8 cellular contexts compared by ENCODE assay signal in the genomic region with DNA sequence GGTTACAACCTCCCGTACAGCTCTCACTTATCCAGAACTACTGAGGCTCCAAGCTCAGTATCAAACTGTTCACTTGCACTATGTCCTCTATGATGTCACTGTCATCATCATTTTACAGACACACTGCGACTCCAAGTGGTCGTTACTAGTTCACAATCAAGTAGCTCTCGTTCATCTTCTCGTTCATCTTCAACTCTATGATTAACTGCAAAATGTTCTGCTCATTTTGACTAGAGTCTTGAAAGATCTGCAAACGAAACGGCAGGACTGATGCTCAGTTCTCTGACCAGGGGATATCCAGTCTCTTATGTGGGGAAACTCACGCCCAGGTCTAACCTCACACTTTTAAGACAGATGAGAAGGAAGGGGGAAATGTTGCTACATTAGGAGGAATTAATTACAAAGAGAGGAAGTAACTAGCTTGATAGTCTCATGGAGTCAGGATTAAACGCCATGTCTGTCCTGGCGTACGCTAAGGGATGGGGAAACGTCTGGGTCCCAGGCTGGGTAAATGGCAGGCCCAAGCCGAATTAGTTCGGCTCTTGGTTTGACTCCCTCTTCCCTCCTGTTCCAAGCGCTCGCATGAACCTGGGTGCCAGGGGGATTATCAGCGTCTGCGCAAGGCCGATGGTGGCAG. TPM values are rescaled to one million over a fixed set of nuclear protein-coding genes. Genes with fewer than 3 reads are reported as not detected.
DNase-seq lines count a peak whose midpoint lies in the region; ATAC-seq and TF ChIP-seq lines count a peak whose summit lies in the region.

No MANE protein-coding gene starts in this region.

- H3K4me1 Mint-ChIP-seq in CD4-positive, alpha-beta memory T cell: peaks cover 19 to 53% (median 31%) of the 10 kb centered on the region in 4 donors
- H3K4me1 Mint-ChIP-seq in activated B cell treated with CpG ODN at 0.5 μM for 24 hours: peaks cover 37% of the 10 kb centered on the region

- H3K4me1 ChIP-seq in CD4-positive, alpha-beta memory T cell (ENCODE audit: insufficient read depth, low read length): peaks cover 27% of the 10 kb centered on the region
- peaks cover 22% of the 10 kb centered on the region for H3K4me1 ChIP-seq in psoas muscle

- H3K9me3 Mint-ChIP-seq in CD4-positive, alpha-beta memory T cell: peaks cover 0 to 3% (median 0%) of the 10 kb centered on the region in 8 donors
- no peaks in the 10 kb centered on the region for H3K9me3 Mint-ChIP-seq in activated B cell treated with CpG ODN at 0.5 μM for 24 hours

- POLR2A ChIA-PET in CD4-positive, alpha-beta memory T cell (lab: Charles Lee; ENCODE audit: partially characterized antibody): interaction anchor here (0.6 to 3.8 kb wide), 15 partner anchors 16 to 529 kb away, joined by 3 to 27 read pairs (median 6); partner anchors contain the start of genes POLR1B, SLC20A1, TMEM87B and ZC3H8
- POLR2A ChIA-PET in activated B cell treated with CpG ODN at 0.5 μM for 24 hours (lab: Charles Lee): interaction anchor here (0.5 to 3.5 kb wide), 6 partner anchors 18 to 978 kb away, joined by 3 to 16 read pairs (median 6); partner anchors contain the start of gene SLC20A1

- CTCF ChIA-PET in CD4-positive, alpha-beta memory T cell (lab: Charles Lee; ENCODE audit: partially characterized antibody): interaction anchor here (0.9 to 3.5 kb wide), 12 partner anchors 17 to 533 kb away, joined by 3 to 27 read pairs (median 4); partner anchors contain the start of gene ZC3H8
- CTCF ChIA-PET in activated B cell treated with CpG ODN at 0.5 μM for 24 hours (lab: Charles Lee): interaction anchor here (1.0 to 2.1 kb wide), 3 partner anchors 17 to 143 kb away, joined by 5 to 8 read pairs (median 6); no protein-coding TSS in a partner anchor

- H3K36me3 ChIP-seq in CD4-positive, alpha-beta memory T cell (ENCODE audit: insufficient read depth, low read length): peaks cover 12% of the 10 kb centered on the region
- peaks cover 3 to 16% of the 10 kb centered on the region in 2 donors for H3K36me3 ChIP-seq in psoas muscle (ENCODE audit: insufficient read depth in 1 of 2, low read depth in 1 of 2)

- peak overlapping the region; percentile 94 to 99 (median 98) for H3K27ac Mint-ChIP-seq in CD4-positive, alpha-beta memory T cell
- peak overlapping the region; percentile 96 for H3K27ac Mint-ChIP-seq in activated B cell treated with CpG ODN at 0.5 μM for 24 hours

- no peaks in the 10 kb centered on the region for H3K9me3 ChIP-seq in CD4-positive, alpha-beta memory T cell (ENCODE audit: control insufficient read depth in 1 of 2, low read length in 2 of 2)
- no peaks in the 10 kb centered on the region for H3K9me3 ChIP-seq in psoas muscle

- H3K4me3 ChIP-seq in CD4-positive, alpha-beta memory T cell (ENCODE audit: low read length in 2 of 2): peak overlapping the region; percentile 37 to 88
- H3K4me3 ChIP-seq in psoas muscle: peak overlapping the region; percentile 88

- peaks cover 13 to 26% of the 10 kb centered on the region in 2 donors for H3K36me3 Mint-ChIP-seq in CD4-positive, alpha-beta memory T cell
- peaks cover 26% of the 10 kb centered on the region for H3K36me3 Mint-ChIP-seq in activated B cell treated with CpG ODN at 0.5 μM for 24 hours (ENCODE audit: low read depth)

- peak overlapping the region; percentile 79 for H3K27ac ChIP-seq in CD4-positive, alpha-beta memory T cell (ENCODE audit: low read depth, low read length)
- peak overlapping the region; percentile 92 for H3K27ac ChIP-seq in psoas muscle

- peak overlapping the region; percentile 95 to 98 (median 96) for H3K4me3 Mint-ChIP-seq in CD4-positive, alpha-beta memory T cell
- H3K4me3 Mint-ChIP-seq in activated B cell treated with CpG ODN at 0.5 μM for 24 hours: peak overlapping the region; percentile 96

- ATAC-seq in activated B cell treated with CpG ODN at 0.5 μM for 24 hours (ENCODE audit: low read depth) (no peak), psoas muscle (peak in 1 of 4 donors; percentile 4), HG02981 (IDR thresholded peaks at IDR 0.05; ENCODE audit: unreplicated experiment) (no peak), GM19351 (IDR thresholded peaks at IDR 0.05; ENCODE audit: unreplicated experiment) (no peak)

- peak in 4 of 5 donors; percentile 1 to 25 (median 16) for DNase-seq in CD4-positive, alpha-beta memory T cell
- DNase-seq in LHCN-M2 (ENCODE audit: low read depth) (peak; percentile 54), activated B cell treated with CpG ODN at 0.5 μM for 24 hours (no peak), globus pallidus (ENCODE audit: low spot score) (peak; percentile 35), psoas muscle (no peak), DMS53 treated with DMSO at 0.1 percent for 48 hours (lab: John Stamatoyannopoulos, UW; ENCODE audit: unreplicated experiment) (no peak)

- no peaks in the 10 kb centered on the region for H3K27me3 ChIP-seq in CD4-positive, alpha-beta memory T cell (ENCODE audit: insufficient read depth, low read length)
- H3K27me3 ChIP-seq in psoas muscle (ENCODE audit: insufficient read depth in 3 of 3, low read length in 2 of 3): no peaks in the 10 kb centered on the region

- 34 to 39% (median 38%) methylated on average over 19 of the region's 19 CpGs for WGBS in psoas muscle, 3 donors

- intact Hi-C loops in CD4-positive, alpha-beta memory T cell (cut with micrococcal nuclease): loop anchor here (1.0 to 5.0 kb wide), 7 partner anchors 41 to 528 kb away; partner anchors contain the start of genes CKAP2L, POLR1B, SLC20A1 and TMEM87B
- intact Hi-C loops in activated B cell treated with CpG ODN at 0.5 μM for 24 hours (cut with micrococcal nuclease) (loop anchor here (5.0 to 10.0 kb wide), 5 partner anchors 64 to 699 kb away; partner anchors contain the start of genes ANAPC1, SLC20A1, ZC3H6 and ZC3H8), psoas muscle (cut with DNase I) (loop anchor here (5.0 to 10.0 kb wide), 4 partner anchors 41 to 329 kb away; partner anchors contain the start of genes POLR1B (in 1 of the 2), TTL (in 1 of the 2), ZC3H6 (in 1 of the 2) and ZC3H8 (in 1 of the 2))

- H3K27me3 Mint-ChIP-seq in CD4-positive, alpha-beta memory T cell: no peaks in the 10 kb centered on the region
- H3K27me3 Mint-ChIP-seq in activated B cell treated with CpG ODN at 0.5 μM for 24 hours: no peaks in the 10 kb centered on the region

- no peak for TF ChIP-seq CTCF in activated B cell treated with CpG ODN at 0.5 μM for 24 hours (IDR thresholded peaks at IDR 0.05)
- no peak for TF ChIP-seq CTCF in psoas muscle (IDR thresholded peaks at IDR 0.05)

RNA-seq across cellular contexts. Expression of gene CHCHD5, which starts 0.8 kb away (rescaled TPM):
- 10 to 100 TPM; 23.3 to 24.9 TPM for total RNA-seq in CD4-positive, alpha-beta memory T cell
- polyA plus RNA-seq in CD4-positive, alpha-beta memory T cell: 10 to 100 TPM; 40.2 to 71.1 TPM
- 22.4 and 32.6 TPM in 2 replicates for total RNA-seq in LHCN-M2 (2014; rRNA removed)
- 94.1 TPM for polyA plus RNA-seq in LHCN-M2 (2012)
- total RNA-seq in activated B cell treated with CpG ODN at 0.5 μM for 24 hours: 26.0 and 28.4 TPM in 2 replicates
- total RNA-seq in psoas muscle: 10 to 100 TPM; 28.3 to 37.3 (median 32.8) TPM
- 10 to 100 TPM; 30.4 to 47.8 (median 30.7) TPM for polyA plus RNA-seq in psoas muscle

RNA-seq across cellular contexts. Expression of gene POLR1B, which starts 41.4 kb away (rescaled TPM):
- total RNA-seq in CD4-positive, alpha-beta memory T cell: 10 to 100 TPM; 29.7 to 31.3 TPM
- 10 to 100 TPM; 18.4 to 25.4 TPM for polyA plus RNA-seq in CD4-positive, alpha-beta memory T cell
- total RNA-seq in LHCN-M2 (2014; rRNA removed) (14.6 and 14.8 TPM in 2 replicates), activated B cell treated with CpG ODN at 0.5 μM for 24 hours (43.1 and 48.8 TPM in 2 replicates), psoas muscle (10 to 100 TPM; 12.2 to 22.8 (median 19.4) TPM)
- 5.6 TPM for polyA plus RNA-seq in LHCN-M2 (2012)
- polyA plus RNA-seq in psoas muscle: 10 to 100 TPM in 2 of 3 donors, 1 to 10 TPM in 1; 6.5 to 13.2 (median 12.9) TPM

Comparison
In these comparisons a context has a peak if more than half of its experiments do, and no peak if none do; other contexts are left out.
1. DNase-seq: peak in CD4-positive, alpha-beta memory T cell (4 of 5), LHCN-M2 (single experiment) and globus pallidus (single experiment); none in activated B cell treated with CpG ODN at 0.5 μM for 24 hours (single experiment), psoas muscle (0 of 2) and DMS53 treated with DMSO at 0.1 percent for 48 hours (single experiment).